In the genomic region with DNA sequence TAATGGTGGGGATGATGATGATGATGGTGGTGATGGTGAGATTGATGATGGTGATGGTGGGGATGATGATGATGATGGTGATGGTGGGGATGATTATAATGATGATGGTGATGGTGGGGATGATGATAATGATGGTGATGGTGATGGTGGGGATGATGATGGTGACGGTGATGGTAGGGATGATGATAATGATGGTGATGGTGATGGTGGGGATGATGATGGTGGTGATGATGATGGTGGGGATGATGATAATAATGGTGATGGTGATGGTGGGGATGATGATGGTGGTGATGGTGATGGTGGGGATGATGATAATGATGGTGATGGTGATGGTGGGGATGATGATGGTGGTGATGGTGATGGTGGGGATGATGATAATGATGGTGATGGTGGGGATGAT, we compare ENCODE assay signal across 15 cellular contexts. TPM values are rescaled to one million over a fixed set of nuclear protein-coding genes. Genes with fewer than 3 reads are reported as not detected.
"Had no signal": no experiment of that assay in that cellular context is flagged by ENCODE, and none has a peak within 500 bp of the region (broad histone marks: within the 10 kb centered on the region; RNA-seq: fewer than 3 reads in every experiment).

No MANE protein-coding gene starts in this region.

RNA-seq across cellular contexts. Expression of a gene that starts 10.4 kb away (rescaled TPM):
- total RNA-seq: activated naive CD4-positive, alpha-beta T cell treated with anti-CD3 and anti-CD28 coated beads for 36 hours; activated naive CD4-positive, alpha-beta T cell treated with anti-CD3 and anti-CD28 coated beads, Interleukin-2, amount 50 U/mL, for 72 hours; activated naive CD8-positive, alpha-beta T cell treated with anti-CD3 and anti-CD28 coated beads for 36 hours; activated naive CD8-positive, alpha-beta T cell treated with anti-CD3 and anti-CD28 coated beads, Interleukin-2, amount 10 ng/mL, durations not matched to agents 7 days and 5 days; activated T-cell treated with anti-CD3 and anti-CD28 coated beads, Interleukin-2, amount 50 U/mL, for 4 hours; activated T-cell treated with anti-CD3 and anti-CD28 coated beads, Interleukin-2, amount 50 U/mL, for 72 hours; activated T-helper 1 cell treated with anti-CD3 and anti-CD28 coated beads, Interleukin-12 subunit alpha, Interleukin-12 subunit beta, Interleukin-2, Interleukin-4 antibody, amounts not matched to agents 30 ng/mL and 10 ng/mL and 1 ng/mL, durations not matched to agents 14 hours and 24 hours and 36 hours; activated T-helper 17 cell treated with anti-CD3 and anti-CD28 coated beads, Interleukin-2, amount 50 U/mL, for 72 hours; activated T-helper 2 cell treated with anti-CD3 and anti-CD28 coated beads, Interferon-gamma antibody, Interleukin-2, Interleukin-4, amounts not matched to agents 10 μg/mL and 5 μg/mL and 100 μg/mL, durations not matched to agents 14 hours and 24 hours and 36 hours; ascending aorta; astrocyte; body of pancreas; bronchial epithelial cell; cardiac muscle cell had no signal
- polyA plus RNA-seq: cardiac muscle cell had no signal

RNA-seq across cellular contexts. Expression of a gene that starts 31.9 kb away (rescaled TPM):
- total RNA-seq: activated naive CD4-positive, alpha-beta T cell treated with anti-CD3 and anti-CD28 coated beads for 36 hours; activated naive CD4-positive, alpha-beta T cell treated with anti-CD3 and anti-CD28 coated beads, Interleukin-2, amount 50 U/mL, for 72 hours; activated naive CD8-positive, alpha-beta T cell treated with anti-CD3 and anti-CD28 coated beads for 36 hours; activated naive CD8-positive, alpha-beta T cell treated with anti-CD3 and anti-CD28 coated beads, Interleukin-2, amount 10 ng/mL, durations not matched to agents 7 days and 5 days; activated T-cell treated with anti-CD3 and anti-CD28 coated beads, Interleukin-2, amount 50 U/mL, for 72 hours; activated T-helper 1 cell treated with anti-CD3 and anti-CD28 coated beads, Interleukin-12 subunit alpha, Interleukin-12 subunit beta, Interleukin-2, Interleukin-4 antibody, amounts not matched to agents 30 ng/mL and 10 ng/mL and 1 ng/mL, durations not matched to agents 14 hours and 24 hours and 36 hours; activated T-helper 17 cell treated with anti-CD3 and anti-CD28 coated beads, Interleukin-2, amount 50 U/mL, for 72 hours; activated T-helper 2 cell treated with anti-CD3 and anti-CD28 coated beads, Interferon-gamma antibody, Interleukin-2, Interleukin-4, amounts not matched to agents 10 μg/mL and 5 μg/mL and 100 μg/mL, durations not matched to agents 14 hours and 24 hours and 36 hours; astrocyte; bronchial epithelial cell; cardiac muscle cell; chondrocyte had no signal
- polyA plus RNA-seq: cardiac muscle cell had no signal

RNA-seq across cellular contexts. Expression of a gene that starts 53.8 kb away (rescaled TPM):
- total RNA-seq: activated naive CD4-positive, alpha-beta T cell treated with anti-CD3 and anti-CD28 coated beads for 36 hours; activated naive CD4-positive, alpha-beta T cell treated with anti-CD3 and anti-CD28 coated beads, Interleukin-2, amount 50 U/mL, for 72 hours; activated naive CD8-positive, alpha-beta T cell treated with anti-CD3 and anti-CD28 coated beads for 36 hours; activated naive CD8-positive, alpha-beta T cell treated with anti-CD3 and anti-CD28 coated beads, Interleukin-2, amount 10 ng/mL, durations not matched to agents 7 days and 5 days; activated T-cell treated with anti-CD3 and anti-CD28 coated beads, Interleukin-2, amount 50 U/mL, for 4 hours; activated T-cell treated with anti-CD3 and anti-CD28 coated beads, Interleukin-2, amount 50 U/mL, for 72 hours; activated T-helper 1 cell treated with anti-CD3 and anti-CD28 coated beads, Interleukin-12 subunit alpha, Interleukin-12 subunit beta, Interleukin-2, Interleukin-4 antibody, amounts not matched to agents 30 ng/mL and 10 ng/mL and 1 ng/mL, durations not matched to agents 14 hours and 24 hours and 36 hours; activated T-helper 17 cell treated with anti-CD3 and anti-CD28 coated beads, Interleukin-2, amount 50 U/mL, for 72 hours; activated T-helper 2 cell treated with anti-CD3 and anti-CD28 coated beads, Interferon-gamma antibody, Interleukin-2, Interleukin-4, amounts not matched to agents 10 μg/mL and 5 μg/mL and 100 μg/mL, durations not matched to agents 14 hours and 24 hours and 36 hours; bronchial epithelial cell; cardiac muscle cell had no signal
- polyA plus RNA-seq: cardiac muscle cell had no signal
